9 cellular contexts compared by ENCODE assay signal in the genomic region with DNA sequence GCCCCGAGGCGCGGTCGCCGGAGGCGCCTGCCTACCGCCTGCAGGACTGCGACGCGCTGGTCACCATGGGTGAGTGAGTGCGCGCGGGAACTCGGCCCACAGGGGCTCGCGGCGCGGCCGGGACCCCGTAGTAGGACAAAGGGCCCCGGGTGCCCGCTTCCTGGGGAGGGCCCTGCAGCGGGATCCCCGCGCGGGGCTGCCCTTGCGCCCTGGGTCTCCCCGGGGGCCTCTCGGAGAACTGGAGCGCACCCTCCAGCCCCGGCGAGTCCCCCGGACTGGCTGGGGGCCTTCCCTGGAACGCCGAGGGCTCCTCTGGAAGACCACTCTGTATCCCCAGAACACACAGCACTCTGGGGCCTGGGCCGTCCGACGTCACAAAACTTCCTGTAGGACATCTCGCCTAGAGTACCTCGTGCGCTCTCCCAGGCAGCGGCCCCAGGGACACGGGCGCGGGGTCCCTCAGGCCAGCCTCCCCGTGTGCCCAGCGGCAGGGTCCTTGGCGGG.
DNase-seq lines count a peak whose midpoint lies in the region; ATAC-seq and TF ChIP-seq lines count a peak whose summit lies in the region.
"Had no signal": no experiment of that assay in that cellular context is flagged by ENCODE, and none has a peak within 500 bp of the region (broad histone marks: within the 10 kb centered on the region; RNA-seq: fewer than 3 reads in every experiment).

No MANE protein-coding gene starts in this region.

- no peaks in the 10 kb centered on the region for H3K9me3 Mint-ChIP-seq in mesothelial cell of epicardium

- peaks cover 13% of the 10 kb centered on the region for H3K4me1 ChIP-seq in SJSA1 (replicated peaks)

- no peak for TF ChIP-seq CTCF in 22Rv1 (IDR thresholded peaks at IDR 0.05)
- no peak for TF ChIP-seq CTCF in mesothelial cell of epicardium (IDR thresholded peaks at IDR 0.05; ENCODE audit: unreplicated experiment)

- H3K36me3 ChIP-seq in SJSA1: peaks cover 8% of the 10 kb centered on the region

- H3K9me3 ChIP-seq in SJSA1 (replicated peaks): no peaks in the 10 kb centered on the region

- H3K27me3 Mint-ChIP-seq in mesothelial cell of epicardium (ENCODE audit: low read depth): no peaks in the 10 kb centered on the region

- H3K4me3 ChIP-seq in SJSA1: peak overlapping the region; percentile 86

- H3K27me3 ChIP-seq in SJSA1 (replicated peaks): no peaks in the 10 kb centered on the region

- peak; percentile 12 for ATAC-seq in GM21515 (IDR thresholded peaks at IDR 0.05; ENCODE audit: unreplicated experiment)
- peak; percentile 40 for ATAC-seq in left ventricle myocardium superior
- ATAC-seq in HG02870 (IDR thresholded peaks at IDR 0.05; ENCODE audit: unreplicated experiment): no peak

- no peak overlapping the region for H3K4me3 Mint-ChIP-seq in mesothelial cell of epicardium

- H3K4me1 Mint-ChIP-seq in mesothelial cell of epicardium: no peaks in the 10 kb centered on the region

- H3K27ac Mint-ChIP-seq in mesothelial cell of epicardium: no peak overlapping the region

- H3K36me3 Mint-ChIP-seq in mesothelial cell of epicardium: no peaks in the 10 kb centered on the region

- DNase-seq in SJSA1 (ENCODE audit: low read depth in 1 of 2, low spot score in 2 of 2) (peak; percentile 37 to 38), left ventricle myocardium superior (peak; percentile 54), NCI-H82 treated with DMSO at 0.1 percent for 48 hours (lab: John Stamatoyannopoulos, UW; ENCODE audit: unreplicated experiment) (no peak), mesothelial cell of epicardium (ENCODE audit: low spot score in 2 of 2, unreplicated experiment in 2 of 2) (no peak), retina (no peak)
- DNase-seq: IMR-90 had no signal

- peak overlapping the region; percentile 48 for H3K27ac ChIP-seq in 22Rv1
- peak overlapping the region; percentile 92 for H3K27ac ChIP-seq in SJSA1

- intact Hi-C loops in left ventricle myocardium superior (cut with micrococcal nuclease): no loop called here

Comparison
In these comparisons a context has a peak if more than half of its experiments do, and no peak if none do; other contexts are left out.
1. DNase-seq: peak in SJSA1 (2 of 2) and left ventricle myocardium superior (single experiment); none in NCI-H82 treated with DMSO at 0.1 percent for 48 hours (single experiment), mesothelial cell of epicardium (0 of 2) and retina (single experiment).